ENCODE assay signal across 29 cellular contexts in genomic region chr10:90709727-90710126, GRCh38.
DNase-seq lines count a peak whose midpoint lies in the region; FAIRE-seq and TF ChIP-seq lines count a peak whose summit lies in the region.
"Had no signal": no experiment of that assay in that cellular context is flagged by ENCODE, and none has a peak within 500 bp of the region (broad histone marks: within the 10 kb centered on the region; RNA-seq: fewer than 3 reads in every experiment).

No MANE protein-coding gene starts in this region.

- TF ChIP-seq EP300 in H1 (IDR thresholded peaks at IDR 0.05; ENCODE audit: borderline replicate concordance in 1 of 2, low read depth in 2 of 2, low read length in 2 of 2), result no peak

- FAIRE-seq in H1 (lab: Jason Lieb, UNC), result no peak
- FAIRE-seq: A204.1, A549, D721Med had no signal

- H3K9ac ChIP-seq in H1 (replicated peaks in 1 of 4; ENCODE audit: extremely low read depth in 1 of 4, low read depth in 3 of 4, low read length in 3 of 4), result no peak overlapping the region
- no peak overlapping the region for H3K9ac ChIP-seq in Karpas-422 (ENCODE audit: low read length)
- H3K9ac ChIP-seq: BLaER1; BLaER1 treated with 17β-estradiol and CSF1 and Interleukin-3, amounts not matched to agents 10 nM and 100 nM had no signal

- no peak overlapping the region for H2BK20ac ChIP-seq in H1 (ENCODE audit: low read length)

- no peak overlapping the region for H4K5ac ChIP-seq in H1 (ENCODE audit: insufficient read length, low read depth, low read length)

- no peaks in the 10 kb centered on the region for H3K27me3 ChIP-seq in H1 (replicated peaks in 1 of 4; ENCODE audit: control insufficient read depth in 3 of 4, extremely low read depth in 1 of 4, insufficient read depth in 3 of 4, low read length in 3 of 4)
- no peaks in the 10 kb centered on the region for H3K27me3 ChIP-seq in Karpas-422 (ENCODE audit: low read length)
- H3K27me3 ChIP-seq: BE2C; BLaER1; BLaER1 treated with 17β-estradiol and CSF1 and Interleukin-3, amounts not matched to agents 10 nM and 100 nM had no signal

- no peak overlapping the region for H2BK12ac ChIP-seq in H1 (ENCODE audit: low read depth, low read length)

- H3K9me2 ChIP-seq in Karpas-422 (replicated peaks; ENCODE audit: insufficient read depth, low read length), result no peaks in the 10 kb centered on the region

- TF ChIP-seq POLR2A in H1 (IDR thresholded peaks at IDR 0.05; ENCODE audit: control extremely low read depth in 1 of 2, low read depth in 2 of 2, low read length in 2 of 2), result no peak

- no peak overlapping the region for H3K18ac ChIP-seq in H1 (ENCODE audit: extremely low read depth, low read length)

- CTCF ChIA-PET in H1 (lab: Charles Lee; ENCODE audit: partially characterized antibody), result interaction anchor here (0.9 to 1.7 kb wide), 2 partner anchors 9 to 914 kb away, joined by 4 read pairs; no protein-coding TSS in a partner anchor

- H3K4ac ChIP-seq in H1 (replicated peaks; ENCODE audit: insufficient read length, low read depth, low read length), result no peak overlapping the region

- H4K91ac ChIP-seq in H1 (replicated peaks; ENCODE audit: insufficient read length, low read length), result no peak overlapping the region

- no peaks in the 10 kb centered on the region for H4K20me1 ChIP-seq in H1 (replicated peaks in 1 of 2; ENCODE audit: control insufficient read depth in 1 of 2, insufficient read depth in 2 of 2, low read length in 2 of 2)
- H4K20me1 ChIP-seq in Karpas-422 (ENCODE audit: insufficient read depth, low read depth, low read length), result no peaks in the 10 kb centered on the region
- H4K20me1 ChIP-seq: BLaER1; BLaER1 treated with 17β-estradiol and CSF1 and Interleukin-3, amounts not matched to agents 10 nM and 100 nM had no signal

- H3K14ac ChIP-seq in H1 (ENCODE audit: insufficient read length), result no peak overlapping the region

- H3K4me1 ChIP-seq in H1 (replicated peaks in 1 of 4; ENCODE audit: control insufficient read depth in 3 of 4, insufficient read depth in 4 of 4, low read length in 3 of 4) (no peaks in the 10 kb centered on the region), Karpas-422 (ENCODE audit: low read length) (no peaks in the 10 kb centered on the region)
- H3K4me1 ChIP-seq: A549; BE2C; BLaER1; BLaER1 treated with 17β-estradiol and CSF1 and Interleukin-3, amounts not matched to agents 10 nM and 100 nM; Caco-2 had no signal

- H3K56ac ChIP-seq in H1 (replicated peaks; ENCODE audit: insufficient read length, low read depth, low read length), result no peak overlapping the region

- WGBS in H1 (ENCODE audit: extremely low coverage in 1 of 2, insufficient coverage in 1 of 2, insufficient read length in 1 of 2, insufficient replicate concordance in 2 of 2, low coverage in 1 of 2, low lambda C conversion rate in 2 of 2, missing lambda C conversion rate in 1 of 2), 2 experiments, result 75% methylated on average over 2 of the region's 2 CpGs; no CpG with 5 or more reads in 1 of the 2 experiments

- no peak for TF ChIP-seq RAD21 in H1 (IDR thresholded peaks at IDR 0.05 in 1 of 2, conservative IDR thresholded peaks at IDR 0.05 in 1 of 2; ENCODE audit: low read depth in 2 of 2, low read length in 2 of 2)

- H3K36me3 ChIP-seq in H1 (ENCODE audit: control insufficient read depth in 2 of 4, insufficient read depth in 4 of 4, low read length in 3 of 4), result no peaks in the 10 kb centered on the region
- H3K36me3 ChIP-seq in Karpas-422 (ENCODE audit: insufficient read depth, low read length), result no peaks in the 10 kb centered on the region
- H3K36me3 ChIP-seq: BE2C; BLaER1; BLaER1 treated with 17β-estradiol and CSF1 and Interleukin-3, amounts not matched to agents 10 nM and 100 nM had no signal

- no peak overlapping the region for H2BK15ac ChIP-seq in H1 (ENCODE audit: low read length)

- no peak overlapping the region for H2AK5ac ChIP-seq in H1 (ENCODE audit: low read depth, low read length)

- no peak overlapping the region for H4K8ac ChIP-seq in H1 (ENCODE audit: extremely low read depth, insufficient read depth, low read length)

- no peak overlapping the region for H3K23ac ChIP-seq in H1 (ENCODE audit: insufficient read length)

- H3K4me3 ChIP-seq in H1 (ENCODE audit: extremely low read depth in 1 of 4, insufficient read depth in 2 of 4, low read depth in 3 of 4, low read length in 4 of 4) (no peak overlapping the region), Karpas-422 (ENCODE audit: low read length) (no peak overlapping the region)
- H3K4me3 ChIP-seq: A549; BLaER1; BLaER1 treated with 17β-estradiol and CSF1 and Interleukin-3, amounts not matched to agents 10 nM and 100 nM had no signal

- DNase-seq in H1 (ENCODE audit: low read depth in 1 of 2, low spot score in 2 of 2) (no peak), Karpas-422 (no peak)
- DNase-seq: 8988T; ACHN; AML-193; BE2C; C1 segment of cervical spinal cord; Caco-2; Calu3; CD4-positive, alpha-beta memory T cell; CD4-positive, alpha-beta T cell; CD4-positive, CD25-positive, alpha-beta regulatory T cell; CD8-positive, alpha-beta memory T cell; CD8-positive, alpha-beta T cell; COR-L47; DMS 273 treated with DMSO at 0.1 percent for 48 hours; DMS153; DMS53; DMS79; DMS79 treated with DMSO at 0.1 percent for 48 hours; DND-41; EL had no signal

- H3K9me3 ChIP-seq in H1 (ENCODE audit: insufficient read depth in 2 of 2, low read depth in 1 of 2, low read length in 1 of 2), result no peaks in the 10 kb centered on the region
- H3K9me3 ChIP-seq in Karpas-422 (ENCODE audit: low read length), result no peaks in the 10 kb centered on the region
- H3K9me3 ChIP-seq: A549; BE2C; BLaER1; BLaER1 treated with 17β-estradiol and CSF1 and Interleukin-3, amounts not matched to agents 10 nM and 100 nM; Caco-2 had no signal

- POLR2A ChIA-PET in H1 (lab: Charles Lee; ENCODE audit: partially characterized antibody), result interaction anchor here (0.5 kb wide), 1 partner anchor 957 kb away, joined by 4 read pairs; no protein-coding TSS in a partner anchor

- no peak overlapping the region for H2BK5ac ChIP-seq in H1 (ENCODE audit: low read depth, low read length)

- H3K23me2 ChIP-seq in H1 (ENCODE audit: low read depth, low read length), result no peaks in the 10 kb centered on the region

- H3K27ac ChIP-seq in H1 (ENCODE audit: low read depth, low read length), result no peak overlapping the region
- no peak overlapping the region for H3K27ac ChIP-seq in Karpas-422 (ENCODE audit: low read length)
- H3K27ac ChIP-seq: 22Rv1; A549; BLaER1; BLaER1 treated with 17β-estradiol and CSF1 and Interleukin-3, amounts not matched to agents 10 nM and 100 nM; C4-2B had no signal

- no peak overlapping the region for H3K4me2 ChIP-seq in H1 (ENCODE audit: insufficient read depth in 1 of 2, low read depth in 2 of 2, low read length in 2 of 2)
- no peak overlapping the region for H3K4me2 ChIP-seq in Karpas-422 (ENCODE audit: low read depth, low read length, poor library complexity, severe bottlenecking)
- H3K4me2 ChIP-seq: A549; BLaER1; BLaER1 treated with 17β-estradiol and CSF1 and Interleukin-3, amounts not matched to agents 10 nM and 100 nM had no signal

- no peak overlapping the region for H2BK120ac ChIP-seq in H1 (replicated peaks; ENCODE audit: low read depth, low read length)

- H3K79me2 ChIP-seq in H1 (ENCODE audit: control insufficient read depth in 1 of 2, insufficient read depth in 2 of 2, low read length in 2 of 2) (no peaks in the 10 kb centered on the region), Karpas-422 (ENCODE audit: low read length) (no peaks in the 10 kb centered on the region)

- H3K79me1 ChIP-seq in H1 (ENCODE audit: low read depth, low read length), result no peaks in the 10 kb centered on the region

- no peak for TF ChIP-seq CTCF in H1 (IDR thresholded peaks at IDR 0.05; ENCODE audit: control extremely low read depth in 1 of 3, insufficient read depth in 1 of 3, low read depth in 1 of 3, low read length in 3 of 3)

- H2AFZ ChIP-seq in H1 (ENCODE audit: low read length), result 0 out of 2 replicates have a peak overlapping the region, but pooled peaks have one; percentile 19
- no peak overlapping the region for H2AFZ ChIP-seq in Karpas-422 (ENCODE audit: low read length)

TF ChIP-seq in H1, 55 proteins besides CTCF, POLR2A, EP300 and RAD21:
- no peak for TF ChIP-seq RXRA (IDR thresholded peaks at IDR 0.05; ENCODE audit: insufficient read depth, low read depth, low read length)
- no peak for TF ChIP-seq SAP30 (IDR thresholded peaks at IDR 0.05; ENCODE audit: insufficient read depth, insufficient replicate concordance, low read length)
- TF ChIP-seq JUN (IDR thresholded peaks at IDR 0.05; ENCODE audit: low read depth, low read length), result no peak
